In genomic region chr22:50525104-50525958, GRCh38 we compare ENCODE assay signal across 1 cellular context.
TF ChIP-seq lines count a peak whose summit lies in the region.

SCO2 (minus strand) TSS chr22:50525598; CDS start chr22:50524411, 1,187 bp downstream.

TF ChIP-seq in K562, 482 proteins besides CTCF, POLR2A, EP300 and RAD21 (continued from another document and continues in another):
- peak; percentile 97 for TF ChIP-seq ZBTB2 (IDR thresholded peaks at IDR 0.05)
- no peak for TF ChIP-seq ZNF354B (CRISPR knock-in tag; IDR thresholded peaks at IDR 0.05)
- no peak for TF ChIP-seq NFRKB (IDR thresholded peaks at IDR 0.05; ENCODE audit: low read depth)
- TF ChIP-seq NELFE (IDR thresholded peaks at IDR 0.05; ENCODE audit: insufficient read depth, insufficient read length): no peak
- TF ChIP-seq CTCFL (IDR thresholded peaks at IDR 0.05; ENCODE audit: borderline replicate concordance, insufficient read depth, low read depth, low read length, poor library complexity, severe bottlenecking): peak; percentile 28
- no peak for TF ChIP-seq ARID1B (IDR thresholded peaks at IDR 0.05)
- TF ChIP-seq TBP (optimal IDR thresholded peaks at IDR 0.05; ENCODE audit: low read depth, low read length): peak; percentile 64
- TF ChIP-seq, protein P1, sequence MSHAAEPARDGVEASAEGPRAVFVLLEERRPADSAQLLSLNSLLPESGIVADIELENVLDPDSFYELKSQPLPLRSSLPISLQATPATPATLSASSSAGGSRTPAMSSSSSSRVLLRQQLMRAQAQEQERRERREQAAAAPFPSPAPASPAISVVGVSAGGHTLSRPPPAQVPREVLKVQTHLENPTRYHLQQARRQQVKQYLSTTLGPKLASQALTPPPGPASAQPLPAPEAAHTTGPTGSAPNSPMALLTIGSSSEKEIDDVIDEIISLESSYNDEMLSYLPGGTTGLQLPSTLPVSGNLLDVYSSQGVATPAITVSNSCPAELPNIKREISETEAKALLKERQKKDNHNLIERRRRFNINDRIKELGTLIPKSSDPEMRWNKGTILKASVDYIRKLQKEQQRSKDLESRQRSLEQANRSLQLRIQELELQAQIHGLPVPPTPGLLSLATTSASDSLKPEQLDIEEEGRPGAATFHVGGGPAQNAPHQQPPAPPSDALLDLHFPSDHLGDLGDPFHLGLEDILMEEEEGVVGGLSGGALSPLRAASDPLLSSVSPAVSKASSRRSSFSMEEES (CRISPR knock-in tag; IDR thresholded peaks at IDR 0.05): peak; percentile 98
- TF ChIP-seq PCBP2 (IDR thresholded peaks at IDR 0.05; ENCODE audit: low read depth, low read length, poor library complexity, severe bottlenecking): no peak
- TF ChIP-seq ZNF583 (CRISPR knock-in tag; IDR thresholded peaks at IDR 0.05): no peak
- no peak for TF ChIP-seq ZNF197 (CRISPR knock-in tag; IDR thresholded peaks at IDR 0.05; ENCODE audit: low read depth)
- TF ChIP-seq MTA1 (IDR thresholded peaks at IDR 0.05; ENCODE audit: borderline replicate concordance): no peak
- peak; percentile 95 for TF ChIP-seq L3MBTL2 (IDR thresholded peaks at IDR 0.05)
- TF ChIP-seq FOXK2 (conservative IDR thresholded peaks at IDR 0.05 in 1 of 2, IDR thresholded peaks at IDR 0.05 in 1 of 2; ENCODE audit: low read depth in 2 of 2): peak in 1 of 2 experiments; percentile 49; a peak in 1 of 4 replicates
- peak; percentile 97 for TF ChIP-seq MEIS2 (IDR thresholded peaks at IDR 0.05; ENCODE audit: partially characterized antibody)
- peak; percentile 51 for TF ChIP-seq SP1 (CRISPR knock-in tag; IDR thresholded peaks at IDR 0.05)
- TF ChIP-seq, protein P2, sequence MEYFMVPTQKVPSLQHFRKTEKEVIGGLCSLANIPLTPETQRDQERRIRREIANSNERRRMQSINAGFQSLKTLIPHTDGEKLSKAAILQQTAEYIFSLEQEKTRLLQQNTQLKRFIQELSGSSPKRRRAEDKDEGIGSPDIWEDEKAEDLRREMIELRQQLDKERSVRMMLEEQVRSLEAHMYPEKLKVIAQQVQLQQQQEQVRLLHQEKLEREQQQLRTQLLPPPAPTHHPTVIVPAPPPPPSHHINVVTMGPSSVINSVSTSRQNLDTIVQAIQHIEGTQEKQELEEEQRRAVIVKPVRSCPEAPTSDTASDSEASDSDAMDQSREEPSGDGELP (CRISPR knock-in tag; IDR thresholded peaks at IDR 0.05; ENCODE audit: borderline replicate concordance): peak; percentile 71
- TF ChIP-seq BRF1 (IDR thresholded peaks at IDR 0.05; ENCODE audit: borderline replicate concordance, extremely low read depth, insufficient read length): no peak
- TF ChIP-seq NR2C1 (IDR thresholded peaks at IDR 0.05): no peak
- TF ChIP-seq NR2C1 (tag; IDR thresholded peaks at IDR 0.05): 0 out of 2 replicates have a peak, but pooled peaks have one; percentile 59
- peak; percentile 93 for TF ChIP-seq POLR2G (IDR thresholded peaks at IDR 0.05; ENCODE audit: low read depth, low read length)
- TF ChIP-seq ATF1 (CRISPR knock-in tag; IDR thresholded peaks at IDR 0.05): no peak
- 0 out of 2 replicates have a peak, but pooled peaks have one; percentile 25 for TF ChIP-seq ATF1 (tag; IDR thresholded peaks at IDR 0.05)
- 0 out of 2 replicates have a peak, but pooled peaks have one; percentile 83 for TF ChIP-seq ZNF717 (CRISPR knock-in tag; IDR thresholded peaks at IDR 0.05)
- TF ChIP-seq NFATC3 (IDR thresholded peaks at IDR 0.05): no peak
- TF ChIP-seq CBX3 (IDR thresholded peaks at IDR 0.05; ENCODE audit: borderline replicate concordance in 1 of 2, low read length in 2 of 2): no peak
- TF ChIP-seq ID3 (CRISPR knock-in tag; IDR thresholded peaks at IDR 0.05): no peak
- peak; percentile 70; the same call in 1 of the 2 replicates for TF ChIP-seq ID3 (tag; IDR thresholded peaks at IDR 0.05)
- 0 out of 2 replicates have a peak, but pooled peaks have one; percentile 13 for TF ChIP-seq MXI1 (IDR thresholded peaks at IDR 0.05; ENCODE audit: low read depth, low read length)
- TF ChIP-seq GABPB2 (CRISPR knock-in tag; conservative IDR thresholded peaks at IDR 0.05): no peak
- TF ChIP-seq, protein P3, sequence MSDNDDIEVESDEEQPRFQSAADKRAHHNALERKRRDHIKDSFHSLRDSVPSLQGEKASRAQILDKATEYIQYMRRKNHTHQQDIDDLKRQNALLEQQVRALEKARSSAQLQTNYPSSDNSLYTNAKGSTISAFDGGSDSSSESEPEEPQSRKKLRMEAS (CRISPR knock-in tag; IDR thresholded peaks at IDR 0.05): peak; percentile 85
- TF ChIP-seq ZBTB33 (CRISPR knock-in tag; IDR thresholded peaks at IDR 0.05): peak; percentile 68; the same call in 1 of the 2 replicates
- TF ChIP-seq, protein P4, sequence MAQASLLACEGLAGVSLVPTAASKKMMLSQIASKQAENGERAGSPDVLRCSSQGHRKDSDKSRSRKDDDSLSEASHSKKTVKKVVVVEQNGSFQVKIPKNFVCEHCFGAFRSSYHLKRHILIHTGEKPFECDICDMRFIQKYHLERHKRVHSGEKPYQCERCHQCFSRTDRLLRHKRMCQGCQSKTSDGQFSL (CRISPR knock-in tag; IDR thresholded peaks at IDR 0.05): peak; percentile 68; the same call in 1 of the 2 replicates
- TF ChIP-seq, protein P4 (tag; IDR thresholded peaks at IDR 0.05): no peak; a peak in 1 of 4 replicates
- TF ChIP-seq CBFA2T2 (conservative IDR thresholded peaks at IDR 0.05): peak; percentile 83
- TF ChIP-seq POU5F1 (IDR thresholded peaks at IDR 0.05; ENCODE audit: borderline replicate concordance, low read depth, low read length, partially characterized antibody): no peak
- no peak for TF ChIP-seq ARID3A (IDR thresholded peaks at IDR 0.05; ENCODE audit: borderline replicate concordance, low read depth, low read length)
- peak; percentile 64 for TF ChIP-seq SAFB (IDR thresholded peaks at IDR 0.05; ENCODE audit: borderline replicate concordance, low read depth, low read length)
- TF ChIP-seq MTA2 (IDR thresholded peaks at IDR 0.05; ENCODE audit: low read depth): no peak
- TF ChIP-seq ZNF431 (CRISPR knock-in tag; IDR thresholded peaks at IDR 0.05): peak; percentile 73; the same call in 1 of the 2 replicates
- no peak for TF ChIP-seq XRCC4 (IDR thresholded peaks at IDR 0.05; ENCODE audit: extremely low read depth, insufficient read depth, insufficient read length)
- TF ChIP-seq ATF7 (IDR thresholded peaks at IDR 0.05): peak; percentile 37; the same call in 1 of the 2 replicates
- peak; percentile 87; the same call in 1 of the 2 replicates for TF ChIP-seq ZBTB7A (IDR thresholded peaks at IDR 0.05; ENCODE audit: borderline replicate concordance, control insufficient read depth, low read depth, low read length)
- no peak for TF ChIP-seq BDP1 (IDR thresholded peaks at IDR 0.05; ENCODE audit: insufficient read depth, insufficient read length)
- TF ChIP-seq FIP1L1 (IDR thresholded peaks at IDR 0.05; ENCODE audit: low read depth, low read length, poor library complexity, severe bottlenecking): peak; percentile 82
- TF ChIP-seq RFX1 (IDR thresholded peaks at IDR 0.05): no peak
- TF ChIP-seq MYBL2 (IDR thresholded peaks at IDR 0.05; ENCODE audit: low read depth): no peak
- TF ChIP-seq MYBL2 (CRISPR knock-in tag; IDR thresholded peaks at IDR 0.05; ENCODE audit: borderline replicate concordance): no peak
- TF ChIP-seq CSDE1 (IDR thresholded peaks at IDR 0.05): no peak
- TF ChIP-seq RBM34 (IDR thresholded peaks at IDR 0.05; ENCODE audit: borderline replicate concordance, insufficient read depth, low read length): 0 out of 2 replicates have a peak, but pooled peaks have one; percentile 3
- TF ChIP-seq VEZF1 (CRISPR knock-in tag; IDR thresholded peaks at IDR 0.05): peak; percentile 61; the same call in 1 of the 2 replicates
- TF ChIP-seq E2F3 (CRISPR knock-in tag; IDR thresholded peaks at IDR 0.05): peak; percentile 87
- TF ChIP-seq POLR2AphosphoS5 (IDR thresholded peaks at IDR 0.05; ENCODE audit: control insufficient read depth, insufficient read depth, low read depth, low read length): peak; percentile 46
- TF ChIP-seq, protein P5, sequence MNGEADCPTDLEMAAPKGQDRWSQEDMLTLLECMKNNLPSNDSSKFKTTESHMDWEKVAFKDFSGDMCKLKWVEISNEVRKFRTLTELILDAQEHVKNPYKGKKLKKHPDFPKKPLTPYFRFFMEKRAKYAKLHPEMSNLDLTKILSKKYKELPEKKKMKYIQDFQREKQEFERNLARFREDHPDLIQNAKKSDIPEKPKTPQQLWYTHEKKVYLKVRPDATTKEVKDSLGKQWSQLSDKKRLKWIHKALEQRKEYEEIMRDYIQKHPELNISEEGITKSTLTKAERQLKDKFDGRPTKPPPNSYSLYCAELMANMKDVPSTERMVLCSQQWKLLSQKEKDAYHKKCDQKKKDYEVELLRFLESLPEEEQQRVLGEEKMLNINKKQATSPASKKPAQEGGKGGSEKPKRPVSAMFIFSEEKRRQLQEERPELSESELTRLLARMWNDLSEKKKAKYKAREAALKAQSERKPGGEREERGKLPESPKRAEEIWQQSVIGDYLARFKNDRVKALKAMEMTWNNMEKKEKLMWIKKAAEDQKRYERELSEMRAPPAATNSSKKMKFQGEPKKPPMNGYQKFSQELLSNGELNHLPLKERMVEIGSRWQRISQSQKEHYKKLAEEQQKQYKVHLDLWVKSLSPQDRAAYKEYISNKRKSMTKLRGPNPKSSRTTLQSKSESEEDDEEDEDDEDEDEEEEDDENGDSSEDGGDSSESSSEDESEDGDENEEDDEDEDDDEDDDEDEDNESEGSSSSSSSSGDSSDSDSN (IDR thresholded peaks at IDR 0.05; ENCODE audit: borderline replicate concordance in 1 of 2, low read depth in 2 of 2, low read length in 2 of 2): peak in 1 of 2 experiments; percentile 43; a peak in 1 of 4 replicates
- TF ChIP-seq ZNF830 (CRISPR knock-in tag; IDR thresholded peaks at IDR 0.05): peak; percentile 38; the same call in 1 of the 2 replicates
